ENCODE assay signal across 31 cellular contexts in the genomic region with DNA sequence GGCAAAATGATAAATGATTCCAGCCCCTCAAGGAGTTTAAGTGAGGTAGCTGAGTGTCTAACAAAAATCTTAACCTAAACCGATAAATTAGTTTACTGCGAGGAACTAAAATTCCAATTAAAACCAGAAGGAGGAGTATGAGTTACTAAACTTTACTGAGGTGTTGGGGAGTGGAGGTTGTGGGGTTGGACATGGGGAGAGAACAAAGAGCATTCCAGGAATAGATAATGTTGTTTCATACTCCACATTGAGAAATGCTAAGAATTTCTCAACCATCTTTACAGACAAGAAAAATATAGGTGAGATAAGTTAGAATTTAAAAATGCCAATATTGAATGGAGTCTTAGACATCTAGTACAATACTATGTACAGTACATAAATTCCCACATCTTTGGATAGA.
"Had no signal": no experiment of that assay in that cellular context is flagged by ENCODE, and none has a peak within 500 bp of the region (broad histone marks: within the 10 kb centered on the region; RNA-seq: fewer than 3 reads in every experiment).

No MANE protein-coding gene starts in this region.

- H3K4me1 Mint-ChIP-seq: activated CD4-positive, alpha-beta T cell treated with anti-CD3 and anti-CD28 coated beads for 36 hours; activated CD4-positive, alpha-beta T cell treated with anti-CD3 and anti-CD28 coated beads, Interleukin-2, amount 10 ng/mL, durations not matched to agents 24 days and 14 days; activated CD8-positive, alpha-beta memory T cell treated with anti-CD3 and anti-CD28 coated beads, Interleukin-2, amount 10 ng/mL, durations not matched to agents 7 days and 5 days; activated naive CD4-positive, alpha-beta T cell treated with anti-CD3 and anti-CD28 coated beads, Interleukin-2, amount 50 U/mL, for 24 hours; activated naive CD8-positive, alpha-beta T cell treated with anti-CD3 and anti-CD28 coated beads for 36 hours; activated naive CD8-positive, alpha-beta T cell treated with anti-CD3 and anti-CD28 coated beads, Interleukin-2, amount 50 U/mL, for 24 hours; central memory CD8-positive, alpha-beta T cell had no signal

- DNase-seq: activated CD4-positive, alpha-beta memory T cell treated with anti-CD3 and anti-CD28 coated beads for 36 hours; activated CD4-positive, alpha-beta T cell treated with anti-CD3 and anti-CD28 coated beads for 36 hours; activated CD4-positive, alpha-beta T cell treated with anti-CD3 and anti-CD28 coated beads, Interleukin-2, amount 10 ng/mL, durations not matched to agents 24 days and 14 days; activated CD4-positive, CD25-positive, alpha-beta regulatory T cell; activated CD4-positive, CD25-positive, alpha-beta regulatory T cell treated with anti-CD3 and anti-CD28 coated beads, Interleukin-2, amount 50 U/mL, for 72 hours; activated CD8-positive, alpha-beta memory T cell treated with anti-CD3 and anti-CD28 coated beads, Interleukin-2, amount 10 ng/mL, durations not matched to agents 7 days and 5 days; activated CD8-positive, alpha-beta memory T cell treated with anti-CD3 and anti-CD28 coated beads, Interleukin-2, amount 50 U/mL, for 4 hours; activated CD8-positive, alpha-beta T cell treated with anti-CD3 and anti-CD28 coated beads, Interleukin-2, amount 10 ng/mL, durations not matched to agents 7 days and 5 days; activated effector memory CD4-positive, alpha-beta T cell treated with anti-CD3 and anti-CD28 coated beads, Interleukin-2, amount 50 U/mL, for 16 hours; activated naive CD4-positive, alpha-beta T cell treated with anti-CD3 and anti-CD28 coated beads for 36 hours; activated naive CD8-positive, alpha-beta T cell treated with anti-CD3 and anti-CD28 coated beads for 36 hours; activated naive CD8-positive, alpha-beta T cell treated with anti-CD3 and anti-CD28 coated beads, Interleukin-2, amount 50 U/mL, for 24 hours; activated T-cell treated with anti-CD3 and anti-CD28 coated beads, Interleukin-2, amount 50 U/mL, for 1 hour; activated T-cell treated with anti-CD3 and anti-CD28 coated beads, Interleukin-2, amount 50 U/mL, for 48 hours; adrenal gland; brain microvascular endothelial cell; cortex of kidney; dermis blood vessel endothelial cell; effector CD4-positive, alpha-beta T cell; effector memory CD8-positive, alpha-beta T cell; erythroblast; foreskin melanocyte; heart right ventricle; T-helper 2 cell had no signal

- H3K9me3 Mint-ChIP-seq: activated CD4-positive, alpha-beta memory T cell treated with anti-CD3 and anti-CD28 coated beads for 36 hours; activated CD4-positive, alpha-beta T cell treated with anti-CD3 and anti-CD28 coated beads, Interleukin-2, amount 10 ng/mL, durations not matched to agents 24 days and 14 days; activated naive CD8-positive, alpha-beta T cell treated with anti-CD3 and anti-CD28 coated beads, Interleukin-2, amount 50 U/mL, for 24 hours; activated T-helper 1 cell treated with anti-CD3 and anti-CD28 coated beads, Interleukin-12 subunit alpha, Interleukin-12 subunit beta, Interleukin-2, Interleukin-4 antibody, amounts not matched to agents 30 ng/mL and 10 ng/mL and 1 ng/mL, durations not matched to agents 14 hours and 24 hours and 36 hours; activated T-helper 2 cell treated with anti-CD3 and anti-CD28 coated beads, Interferon-gamma antibody, Interleukin-2, Interleukin-4, amounts not matched to agents 10 μg/mL and 5 μg/mL and 100 μg/mL, durations not matched to agents 14 hours and 24 hours and 36 hours had no signal

- ATAC-seq: activated CD4-positive, alpha-beta T cell treated with anti-CD3 and anti-CD28 coated beads for 36 hours; activated CD8-positive, alpha-beta memory T cell treated with anti-CD3 and anti-CD28 coated beads, Interleukin-2, amount 10 ng/mL, durations not matched to agents 7 days and 5 days; activated CD8-positive, alpha-beta T cell treated with anti-CD3 and anti-CD28 coated beads, Interleukin-2, amount 10 ng/mL, durations not matched to agents 7 days and 5 days; activated naive CD8-positive, alpha-beta T cell treated with anti-CD3 and anti-CD28 coated beads, Interleukin-2, amount 50 U/mL, for 24 hours; effector memory CD8-positive, alpha-beta T cell; gastroesophageal sphincter; heart right ventricle had no signal

- H3K27me3 Mint-ChIP-seq: activated CD4-positive, alpha-beta memory T cell treated with anti-CD3 and anti-CD28 coated beads for 36 hours; activated CD4-positive, alpha-beta T cell treated with anti-CD3 and anti-CD28 coated beads for 36 hours; activated CD4-positive, alpha-beta T cell treated with anti-CD3 and anti-CD28 coated beads, Interleukin-2, amount 10 ng/mL, durations not matched to agents 24 days and 14 days; activated CD8-positive, alpha-beta memory T cell treated with anti-CD3 and anti-CD28 coated beads, Interleukin-2, amount 10 ng/mL, durations not matched to agents 7 days and 5 days; activated naive CD4-positive, alpha-beta T cell treated with anti-CD3 and anti-CD28 coated beads, Interleukin-2, amount 50 U/mL, for 24 hours; activated naive CD8-positive, alpha-beta T cell treated with anti-CD3 and anti-CD28 coated beads, Interleukin-2, amount 50 U/mL, for 24 hours; central memory CD8-positive, alpha-beta T cell; effector memory CD8-positive, alpha-beta T cell had no signal

- H3K4me3 Mint-ChIP-seq: activated CD4-positive, alpha-beta memory T cell treated with anti-CD3 and anti-CD28 coated beads for 36 hours; activated CD4-positive, alpha-beta T cell treated with anti-CD3 and anti-CD28 coated beads for 36 hours; activated CD4-positive, alpha-beta T cell treated with anti-CD3 and anti-CD28 coated beads, Interleukin-2, amount 10 ng/mL, durations not matched to agents 24 days and 14 days; activated CD8-positive, alpha-beta memory T cell treated with anti-CD3 and anti-CD28 coated beads, Interleukin-2, amount 10 ng/mL, durations not matched to agents 7 days and 5 days; activated CD8-positive, alpha-beta T cell treated with anti-CD3 and anti-CD28 coated beads, Interleukin-2, amount 10 ng/mL, durations not matched to agents 7 days and 5 days; activated naive CD4-positive, alpha-beta T cell treated with anti-CD3 and anti-CD28 coated beads for 36 hours; activated naive CD4-positive, alpha-beta T cell treated with anti-CD3 and anti-CD28 coated beads, Interleukin-2, amount 50 U/mL, for 24 hours; activated naive CD8-positive, alpha-beta T cell treated with anti-CD3 and anti-CD28 coated beads for 36 hours; activated naive CD8-positive, alpha-beta T cell treated with anti-CD3 and anti-CD28 coated beads, Interleukin-2, amount 50 U/mL, for 24 hours; activated T-helper 1 cell treated with anti-CD3 and anti-CD28 coated beads, Interleukin-12 subunit alpha, Interleukin-12 subunit beta, Interleukin-2, Interleukin-4 antibody, amounts not matched to agents 30 ng/mL and 10 ng/mL and 1 ng/mL, durations not matched to agents 14 hours and 24 hours and 36 hours; central memory CD8-positive, alpha-beta T cell; effector memory CD8-positive, alpha-beta T cell had no signal

- H3K4me3 ChIP-seq: adrenal gland, ascending aorta, esophagus muscularis mucosa, gastroesophageal sphincter, heart right ventricle had no signal

- H3K36me3 Mint-ChIP-seq: activated CD4-positive, alpha-beta memory T cell treated with anti-CD3 and anti-CD28 coated beads for 36 hours; activated CD8-positive, alpha-beta memory T cell treated with anti-CD3 and anti-CD28 coated beads, Interleukin-2, amount 10 ng/mL, durations not matched to agents 7 days and 5 days; activated naive CD4-positive, alpha-beta T cell treated with anti-CD3 and anti-CD28 coated beads, Interleukin-2, amount 50 U/mL, for 24 hours; activated naive CD8-positive, alpha-beta T cell treated with anti-CD3 and anti-CD28 coated beads for 36 hours had no signal

- H3K27ac Mint-ChIP-seq: activated CD4-positive, alpha-beta memory T cell treated with anti-CD3 and anti-CD28 coated beads for 36 hours; activated CD4-positive, alpha-beta T cell treated with anti-CD3 and anti-CD28 coated beads for 36 hours; activated CD4-positive, alpha-beta T cell treated with anti-CD3 and anti-CD28 coated beads, Interleukin-2, amount 10 ng/mL, durations not matched to agents 24 days and 14 days; activated CD8-positive, alpha-beta memory T cell treated with anti-CD3 and anti-CD28 coated beads, Interleukin-2, amount 10 ng/mL, durations not matched to agents 7 days and 5 days; activated CD8-positive, alpha-beta T cell treated with anti-CD3 and anti-CD28 coated beads, Interleukin-2, amount 10 ng/mL, durations not matched to agents 7 days and 5 days; activated naive CD4-positive, alpha-beta T cell treated with anti-CD3 and anti-CD28 coated beads for 36 hours; activated naive CD4-positive, alpha-beta T cell treated with anti-CD3 and anti-CD28 coated beads, Interleukin-2, amount 50 U/mL, for 24 hours; activated naive CD8-positive, alpha-beta T cell treated with anti-CD3 and anti-CD28 coated beads for 36 hours; activated naive CD8-positive, alpha-beta T cell treated with anti-CD3 and anti-CD28 coated beads, Interleukin-2, amount 50 U/mL, for 24 hours; activated T-helper 1 cell treated with anti-CD3 and anti-CD28 coated beads, Interleukin-12 subunit alpha, Interleukin-12 subunit beta, Interleukin-2, Interleukin-4 antibody, amounts not matched to agents 30 ng/mL and 10 ng/mL and 1 ng/mL, durations not matched to agents 14 hours and 24 hours and 36 hours; activated T-helper 2 cell treated with anti-CD3 and anti-CD28 coated beads, Interferon-gamma antibody, Interleukin-2, Interleukin-4, amounts not matched to agents 10 μg/mL and 5 μg/mL and 100 μg/mL, durations not matched to agents 14 hours and 24 hours and 36 hours; effector memory CD8-positive, alpha-beta T cell had no signal
